In genomic region chr2:193824474-193824873, GRCh38 we compare ENCODE assay signal across 18 cellular contexts.
A peak's percentile ranks its signal among the peaks of the same experiment; 100 is the strongest.
DNase-seq lines count a peak whose midpoint lies in the region; ATAC-seq, FAIRE-seq and TF ChIP-seq lines count a peak whose summit lies in the region.
"Had no signal": no experiment of that assay in that cellular context is flagged by ENCODE, and none has a peak within 500 bp of the region (broad histone marks: within the 10 kb centered on the region; RNA-seq: fewer than 3 reads in every experiment).

No MANE protein-coding gene starts in this region.

- H3K27me3 ChIP-seq in CD4-positive, alpha-beta T cell (ENCODE audit: control insufficient read depth, insufficient read depth, low read length) = no peaks in the 10 kb centered on the region
- H3K27me3 ChIP-seq: testis had no signal

- peaks cover 1% of the 10 kb centered on the region for H3K9me3 ChIP-seq in CD4-positive, alpha-beta T cell (ENCODE audit: control insufficient read depth, low read length)
- H3K9me3 ChIP-seq: testis had no signal

- H3K9me3 Mint-ChIP-seq in activated T-helper 2 cell treated with anti-CD3 and anti-CD28 coated beads, Interferon-gamma antibody, Interleukin-2, Interleukin-4, amounts not matched to agents 10 μg/mL and 5 μg/mL and 100 μg/mL, durations not matched to agents 14 hours and 24 hours and 36 hours = no peaks in the 10 kb centered on the region
- peaks cover 6% of the 10 kb centered on the region for H3K9me3 Mint-ChIP-seq in CD4-positive, alpha-beta T cell

- no peaks in the 10 kb centered on the region for H3K36me3 Mint-ChIP-seq in activated T-helper 2 cell treated with anti-CD3 and anti-CD28 coated beads, Interferon-gamma antibody, Interleukin-2, Interleukin-4, amounts not matched to agents 10 μg/mL and 5 μg/mL and 100 μg/mL, durations not matched to agents 14 hours and 24 hours and 36 hours (ENCODE audit: low read depth)
- H3K36me3 Mint-ChIP-seq in CD4-positive, alpha-beta T cell (ENCODE audit: low read depth) = no peaks in the 10 kb centered on the region
- H3K36me3 Mint-ChIP-seq: activated naive CD8-positive, alpha-beta T cell; memory B cell had no signal

- peak; percentile 44 for FAIRE-seq in RCC 7860 (lab: Jason Lieb, UNC)
- FAIRE-seq: colon had no signal

- no peak overlapping the region for H3K27ac Mint-ChIP-seq in activated T-helper 2 cell treated with anti-CD3 and anti-CD28 coated beads, Interferon-gamma antibody, Interleukin-2, Interleukin-4, amounts not matched to agents 10 μg/mL and 5 μg/mL and 100 μg/mL, durations not matched to agents 14 hours and 24 hours and 36 hours
- H3K27ac Mint-ChIP-seq in CD4-positive, alpha-beta T cell = no peak overlapping the region
- H3K27ac Mint-ChIP-seq: activated naive CD8-positive, alpha-beta T cell; memory B cell had no signal

- POLR2A ChIA-PET in CD4-positive, alpha-beta T cell (lab: Charles Lee) = no interaction called here

- DNase-seq in Caki2 (ENCODE audit: low read depth) (peak; percentile 22), RCC 7860 (ENCODE audit: low spot score) (peak; percentile 94), choroid plexus epithelial cell (ENCODE audit: low read depth) (peak; percentile 58), kidney glomerular epithelial cell (lab: John Stamatoyannopoulos, UW) (peak; percentile 72), AML-193 (lab: John Stamatoyannopoulos, UW) (no peak)
- DNase-seq in activated T-helper 2 cell treated with anti-CD3 and anti-CD28 coated beads, Interferon-gamma antibody, Interleukin-2, Interleukin-4, amounts not matched to agents 10 μg/mL and 5 μg/mL and 100 μg/mL, durations not matched to agents 14 hours and 24 hours and 36 hours (ENCODE audit: low spot score) = no peak
- no peak for DNase-seq in activated effector memory CD4-positive, alpha-beta T cell treated with anti-CD3 and anti-CD28 coated beads, Interleukin-2, amount 50 U/mL, for 16 hours
- no peak for DNase-seq in CD4-positive, alpha-beta T cell
- DNase-seq: activated CD4-positive, alpha-beta T cell treated with anti-CD3 and anti-CD28 coated beads for 4 hours; retina; SHP77; stimulated activated CD4-positive, alpha-beta T cell treated with anti-CD3 and anti-CD28 coated beads, Interleukin-2, amount 100 ng/mL, for 48 hours; stimulated activated CD8-positive, alpha-beta memory T cell treated with anti-CD3 and anti-CD28 coated beads, Interleukin-4, amount 100 ng/mL, for 48 hours; T-helper 9 cell; testis had no signal

- no peak for ATAC-seq in CD4-positive, alpha-beta T cell (ENCODE audit: poor library complexity)

- CTCF ChIA-PET in CD4-positive, alpha-beta T cell (lab: Charles Lee) = no interaction called here

- in situ Hi-C loops in Caki2 (cut with HindIII; ENCODE audit: low pct_unique_long_range_greater_than_20kb, low sequenced_read_pairs) = no loop called here

- H3K4me1 Mint-ChIP-seq in activated T-helper 2 cell treated with anti-CD3 and anti-CD28 coated beads, Interferon-gamma antibody, Interleukin-2, Interleukin-4, amounts not matched to agents 10 μg/mL and 5 μg/mL and 100 μg/mL, durations not matched to agents 14 hours and 24 hours and 36 hours (ENCODE audit: low read depth) = no peaks in the 10 kb centered on the region
- H3K4me1 Mint-ChIP-seq in CD4-positive, alpha-beta T cell (ENCODE audit: low read depth) = no peaks in the 10 kb centered on the region
- H3K4me1 Mint-ChIP-seq: memory B cell had no signal

- no peak overlapping the region for H3K27ac ChIP-seq in CD4-positive, alpha-beta T cell (ENCODE audit: low read depth, low read length)
- H3K27ac ChIP-seq: testis had no signal

- TF ChIP-seq CTCF in choroid plexus epithelial cell (conservative IDR thresholded peaks at IDR 0.05; ENCODE audit: low read depth, low read length) = no peak
- TF ChIP-seq CTCF in CD4-positive, alpha-beta T cell (IDR thresholded peaks at IDR 0.05) = no peak

- intact Hi-C loops in activated T-helper 2 cell treated with anti-CD3 and anti-CD28 coated beads, Interferon-gamma antibody, Interleukin-2, Interleukin-4, amounts not matched to agents 10 μg/mL and 5 μg/mL and 100 μg/mL, durations not matched to agents 14 hours and 24 hours and 36 hours (cut with micrococcal nuclease) = no loop called here
- intact Hi-C loops in CD4-positive, alpha-beta T cell (cut with DNase I, micrococcal nuclease) = loop anchor here in 1 of 2 experiments (1.0 kb wide), 1 partner anchor 10 kb away; no protein-coding TSS in a partner anchor

- no peak overlapping the region for H3K4me3 ChIP-seq in choroid plexus epithelial cell (ENCODE audit: low read depth, low read length)
- H3K4me3 ChIP-seq: testis had no signal

- H3K4me3 Mint-ChIP-seq in activated T-helper 2 cell treated with anti-CD3 and anti-CD28 coated beads, Interferon-gamma antibody, Interleukin-2, Interleukin-4, amounts not matched to agents 10 μg/mL and 5 μg/mL and 100 μg/mL, durations not matched to agents 14 hours and 24 hours and 36 hours (ENCODE audit: low read depth) = no peak overlapping the region
- H3K4me3 Mint-ChIP-seq in CD4-positive, alpha-beta T cell = no peak overlapping the region
- H3K4me3 Mint-ChIP-seq: activated naive CD8-positive, alpha-beta T cell; memory B cell had no signal

- no peaks in the 10 kb centered on the region for H3K27me3 Mint-ChIP-seq in activated T-helper 2 cell treated with anti-CD3 and anti-CD28 coated beads, Interferon-gamma antibody, Interleukin-2, Interleukin-4, amounts not matched to agents 10 μg/mL and 5 μg/mL and 100 μg/mL, durations not matched to agents 14 hours and 24 hours and 36 hours (ENCODE audit: low read depth)
- H3K27me3 Mint-ChIP-seq in CD4-positive, alpha-beta T cell = no peaks in the 10 kb centered on the region
- H3K27me3 Mint-ChIP-seq: activated naive CD8-positive, alpha-beta T cell; memory B cell had no signal

Comparison
In these comparisons a context has a peak if more than half of its experiments do, and no peak if none do; other contexts are left out.
1. DNase-seq: peak in Caki2 (single experiment), RCC 7860 (single experiment), choroid plexus epithelial cell (single experiment) and kidney glomerular epithelial cell (single experiment); none in activated T-helper 2 cell treated with anti-CD3 and anti-CD28 coated beads, Interferon-gamma antibody, Interleukin-2, Interleukin-4, amounts not matched to agents 10 μg/mL and 5 μg/mL and 100 μg/mL, durations not matched to agents 14 hours and 24 hours and 36 hours (single experiment), AML-193 (0 of 2), activated effector memory CD4-positive, alpha-beta T cell treated with anti-CD3 and anti-CD28 coated beads, Interleukin-2, amount 50 U/mL, for 16 hours (single experiment) and CD4-positive, alpha-beta T cell (0 of 10).